Comparison of ENCODE assay signal across 17 cellular contexts in the genomic region with DNA sequence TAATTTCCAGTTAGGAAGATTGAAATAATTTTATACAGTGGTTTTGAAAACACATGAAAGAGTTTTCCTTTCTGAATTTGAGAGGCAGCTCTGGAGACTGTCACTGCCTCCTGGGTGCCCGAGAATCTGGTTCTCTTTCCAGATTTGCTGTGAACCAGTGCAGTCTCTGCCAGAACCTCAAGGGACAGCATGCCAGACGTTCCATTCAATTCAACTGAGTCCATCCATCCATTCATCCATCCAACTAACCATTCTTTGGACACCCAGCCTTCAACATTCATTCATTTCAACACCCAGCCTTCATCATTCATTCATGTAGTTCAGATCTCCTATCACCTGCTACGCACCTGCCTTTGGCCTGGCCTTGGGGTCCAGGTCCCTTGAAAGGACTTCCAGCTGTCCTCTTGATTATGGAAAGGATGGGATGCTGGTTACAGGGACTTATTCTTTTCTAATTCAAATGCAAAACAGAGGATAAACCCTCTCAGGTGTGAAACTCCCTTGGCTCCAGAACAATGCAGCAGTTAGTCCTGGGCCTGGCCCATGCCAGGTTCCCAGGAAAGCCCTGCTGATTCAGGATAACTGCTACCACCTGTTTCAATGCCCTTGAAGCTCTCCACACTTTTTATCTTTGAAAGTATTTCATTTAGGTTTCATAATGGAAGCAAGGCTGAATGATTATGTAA.
"Had no signal": no experiment of that assay in that cellular context is flagged by ENCODE, and none has a peak within 500 bp of the region (broad histone marks: within the 10 kb centered on the region; RNA-seq: fewer than 3 reads in every experiment).

No MANE protein-coding gene starts in this region.

- DNase-seq: activated CD4-positive, alpha-beta memory T cell treated with anti-CD3 and anti-CD28 coated beads for 36 hours; activated CD4-positive, alpha-beta T cell treated with anti-CD3 and anti-CD28 coated beads for 36 hours; activated naive CD4-positive, alpha-beta T cell treated with anti-CD3 and anti-CD28 coated beads, Interleukin-2, amount 10 ng/mL, durations not matched to agents 7 days and 5 days; activated T-cell treated with anti-CD3 and anti-CD28 coated beads, Interleukin-2, amount 50 U/mL, for 24 hours; cortex of kidney; effector CD4-positive, alpha-beta T cell; foreskin fibroblast; glutamatergic neuron; hypothalamus; naive B cell; pancreas; stomach; T-helper 17 cell; testis; upper lobe of left lung; WERI-Rb-1 had no signal

- ATAC-seq: activated CD4-positive, alpha-beta T cell treated with anti-CD3 and anti-CD28 coated beads for 36 hours; pancreas; sciatic nerve; T-helper 17 cell had no signal
